8 cellular contexts compared by ENCODE assay signal in genomic region chr11:47616726-47617416, GRCh38. TPM values are rescaled to one million over a fixed set of nuclear protein-coding genes. Genes with fewer than 3 reads are reported as not detected.
DNase-seq lines count a peak whose midpoint lies in the region; ATAC-seq and TF ChIP-seq lines count a peak whose summit lies in the region.

No MANE protein-coding gene starts in this region.

- H3K4me3 ChIP-seq in MG63 (no peak overlapping the region), cardiac muscle cell (no peak overlapping the region)

- ATAC-seq in sciatic nerve (peak; percentile 93), GM21717 (IDR thresholded peaks at IDR 0.05; ENCODE audit: unreplicated experiment) (no peak), HG03095 (IDR thresholded peaks at IDR 0.05; ENCODE audit: unreplicated experiment) (no peak)

- H3K27ac ChIP-seq in VCaP (no peak overlapping the region), cardiac muscle cell (peak overlapping the region; percentile 14)

- H3K27me3 Mint-ChIP-seq in activated CD4-positive, alpha-beta T cell treated with anti-CD3 and anti-CD28 coated beads, Interleukin-2, amount 10 ng/mL, durations not matched to agents 24 days and 14 days: no peaks in the 10 kb centered on the region

- peaks cover 28% of the 10 kb centered on the region for H3K36me3 Mint-ChIP-seq in activated CD4-positive, alpha-beta T cell treated with anti-CD3 and anti-CD28 coated beads, Interleukin-2, amount 10 ng/mL, durations not matched to agents 24 days and 14 days (ENCODE audit: low read depth)

- H3K4me1 Mint-ChIP-seq in activated CD4-positive, alpha-beta T cell treated with anti-CD3 and anti-CD28 coated beads, Interleukin-2, amount 10 ng/mL, durations not matched to agents 24 days and 14 days: no peaks in the 10 kb centered on the region

- no peaks in the 10 kb centered on the region for H3K4me1 ChIP-seq in cardiac muscle cell (ENCODE audit: low read depth)

- TF ChIP-seq CTCF in VCaP (conservative IDR thresholded peaks at IDR 0.05): peak; percentile 50
- peak; percentile 97 for TF ChIP-seq CTCF in cardiac muscle cell (IDR thresholded peaks at IDR 0.05; ENCODE audit: low read depth, low read length)

- no peak overlapping the region for H3K27ac Mint-ChIP-seq in activated CD4-positive, alpha-beta T cell treated with anti-CD3 and anti-CD28 coated beads, Interleukin-2, amount 10 ng/mL, durations not matched to agents 24 days and 14 days

- H3K36me3 ChIP-seq in MG63 (peaks cover 41% of the 10 kb centered on the region), cardiac muscle cell (peaks cover 18% of the 10 kb centered on the region)

- no peaks in the 10 kb centered on the region for H3K9me3 Mint-ChIP-seq in activated CD4-positive, alpha-beta T cell treated with anti-CD3 and anti-CD28 coated beads, Interleukin-2, amount 10 ng/mL, durations not matched to agents 24 days and 14 days

- no peak overlapping the region for H3K4me3 Mint-ChIP-seq in activated CD4-positive, alpha-beta T cell treated with anti-CD3 and anti-CD28 coated beads, Interleukin-2, amount 10 ng/mL, durations not matched to agents 24 days and 14 days

- no peaks in the 10 kb centered on the region for H3K27me3 ChIP-seq in MG63
- no peaks in the 10 kb centered on the region for H3K27me3 ChIP-seq in cardiac muscle cell

- H3K9me3 ChIP-seq in MG63: no peaks in the 10 kb centered on the region
- H3K9me3 ChIP-seq in cardiac muscle cell (ENCODE audit: low read depth): no peaks in the 10 kb centered on the region

- DNase-seq in activated CD4-positive, alpha-beta T cell treated with anti-CD3 and anti-CD28 coated beads, Interleukin-2, amount 10 ng/mL, durations not matched to agents 24 days and 14 days: peak; percentile 68
- no peak for DNase-seq in activated CD4-positive, alpha-beta T cell treated with anti-CD3 and anti-CD28 coated beads, Interleukin-2, amount 50 U/mL, for 4 hours
- DNase-seq in MG63 (peak; percentile 39), cardiac muscle cell (ENCODE audit: low read depth in 1 of 2, low spot score in 1 of 2) (peak; percentile 75 to 89), sciatic nerve (ENCODE audit: low spot score) (peak; percentile 72)

- intact Hi-C loops in activated CD4-positive, alpha-beta T cell treated with anti-CD3 and anti-CD28 coated beads, Interleukin-2, amount 10 ng/mL, durations not matched to agents 24 days and 14 days (cut with micrococcal nuclease): no loop called here
- intact Hi-C loops in sciatic nerve (cut with DNase I): no loop called here

RNA-seq across cellular contexts. Expression of gene C1QTNF4, which starts 22.7 kb away (rescaled TPM):
- 0.19 TPM in 2 replicates for total RNA-seq in activated CD4-positive, alpha-beta T cell treated with anti-CD3 and anti-CD28 coated beads, Interleukin-2, amount 10 ng/mL, durations not matched to agents 24 days and 14 days
- total RNA-seq in MG63 (2014; rRNA removed; shearing (Covaris generic); ENCODE audit: low replicate concordance): not detected in 2 replicates
- total RNA-seq in cardiac muscle cell (72.9 and 80.9 TPM in 2 replicates), sciatic nerve (5.0 TPM)
- polyA plus RNA-seq in cardiac muscle cell: 50.8 and 53.6 TPM in 2 replicates

RNA-seq across cellular contexts. Expression of gene MTCH2, which starts 25.5 kb away (rescaled TPM):
- total RNA-seq in activated CD4-positive, alpha-beta T cell treated with anti-CD3 and anti-CD28 coated beads, Interleukin-2, amount 10 ng/mL, durations not matched to agents 24 days and 14 days: 128 and 136 TPM in 2 replicates
- 24.3 and 43.0 TPM in 2 replicates for total RNA-seq in MG63 (2014; rRNA removed; shearing (Covaris generic); ENCODE audit: low replicate concordance)
- total RNA-seq in cardiac muscle cell (72.6 and 97.5 TPM in 2 replicates), sciatic nerve (41.4 TPM)
- 231 and 271 TPM in 2 replicates for polyA plus RNA-seq in cardiac muscle cell

RNA-seq across cellular contexts. Expression of gene FAM180B, which starts 30.4 kb away (rescaled TPM):
- total RNA-seq in activated CD4-positive, alpha-beta T cell treated with anti-CD3 and anti-CD28 coated beads, Interleukin-2, amount 10 ng/mL, durations not matched to agents 24 days and 14 days: 0.19 and 0.28 TPM in 2 replicates
- total RNA-seq in MG63 (2014; rRNA removed; shearing (Covaris generic); ENCODE audit: low replicate concordance): not detected in 2 replicates
- total RNA-seq in cardiac muscle cell (not detected in 2 replicates), sciatic nerve (3.0 TPM)
- polyA plus RNA-seq in cardiac muscle cell: 0.12 TPM in 1 of 2 replicates, not detected in the other

RNA-seq across cellular contexts. Expression of gene NDUFS3, which starts 38.0 kb away (rescaled TPM):
- total RNA-seq in activated CD4-positive, alpha-beta T cell treated with anti-CD3 and anti-CD28 coated beads, Interleukin-2, amount 10 ng/mL, durations not matched to agents 24 days and 14 days: 151 and 159 TPM in 2 replicates
- 109 and 118 TPM in 2 replicates for total RNA-seq in MG63 (2014; rRNA removed; shearing (Covaris generic); ENCODE audit: low replicate concordance)
- total RNA-seq in cardiac muscle cell (79.1 and 128 TPM in 2 replicates), sciatic nerve (46.0 TPM)
- polyA plus RNA-seq in cardiac muscle cell: 210 and 232 TPM in 2 replicates

RNA-seq across cellular contexts. Expression of gene KBTBD4, which starts 38.1 kb away (rescaled TPM):
- total RNA-seq in activated CD4-positive, alpha-beta T cell treated with anti-CD3 and anti-CD28 coated beads, Interleukin-2, amount 10 ng/mL, durations not matched to agents 24 days and 14 days: 16.4 and 16.7 TPM in 2 replicates
- 30.9 and 37.1 TPM in 2 replicates for total RNA-seq in MG63 (2014; rRNA removed; shearing (Covaris generic); ENCODE audit: low replicate concordance)
- total RNA-seq in cardiac muscle cell (16.9 and 22.5 TPM in 2 replicates), sciatic nerve (12.5 TPM)
- polyA plus RNA-seq in cardiac muscle cell: 18.6 and 23.9 TPM in 2 replicates

Comparison
In these comparisons a context has a peak if more than half of its experiments do, and no peak if none do; other contexts are left out.
1. DNase-seq: peak in activated CD4-positive, alpha-beta T cell treated with anti-CD3 and anti-CD28 coated beads, Interleukin-2, amount 10 ng/mL, durations not matched to agents 24 days and 14 days (single experiment), MG63 (single experiment), cardiac muscle cell (2 of 2) and sciatic nerve (single experiment); none in activated CD4-positive, alpha-beta T cell treated with anti-CD3 and anti-CD28 coated beads, Interleukin-2, amount 50 U/mL, for 4 hours (0 of 2).
2. RNA of gene C1QTNF4, which starts 22.7 kb away (total RNA-seq): 72.9 to 80.9 TPM in cardiac muscle cell; 5.0 TPM in sciatic nerve (single experiment), 0.19 TPM in activated CD4-positive, alpha-beta T cell treated with anti-CD3 and anti-CD28 coated beads, Interleukin-2, amount 10 ng/mL, durations not matched to agents 24 days and 14 days and not detected in MG63; every median in the first group is over 10 times any median in the second.